Comparison of ENCODE assay signal across 8 cellular contexts in the genomic region with DNA sequence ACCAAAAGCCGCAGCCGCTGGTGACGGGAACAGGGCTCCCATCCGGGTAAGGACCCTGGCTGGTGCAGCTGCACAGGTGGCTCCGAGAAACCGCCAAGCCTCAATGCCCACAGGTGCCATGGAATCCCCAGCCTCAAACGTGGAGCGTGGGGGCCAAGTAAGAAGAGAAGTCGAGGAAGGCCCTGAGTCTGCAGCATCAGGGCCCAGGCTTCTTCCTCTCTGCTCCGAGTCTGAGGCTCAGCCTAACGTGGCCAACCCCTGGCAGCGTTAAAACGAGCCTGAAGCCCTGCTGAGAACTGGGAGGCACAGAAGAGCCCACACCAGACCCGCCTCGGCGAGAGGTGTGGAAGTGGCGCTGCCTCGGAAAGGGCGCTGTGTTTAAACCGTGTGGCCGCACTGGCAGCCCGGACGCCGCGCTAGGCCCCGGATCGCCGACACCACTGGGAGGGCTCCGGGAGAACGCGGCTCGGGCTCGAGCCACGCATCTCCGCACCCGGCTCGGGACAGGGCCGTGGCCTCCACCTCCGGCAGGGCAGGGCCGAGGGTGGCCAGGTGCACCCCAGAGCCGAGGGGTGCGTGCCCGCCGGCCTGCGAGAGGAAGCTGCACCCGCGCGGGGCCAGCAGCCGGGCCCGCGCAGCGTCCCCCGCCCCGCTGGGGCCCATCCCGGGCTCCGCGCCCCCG. TPM values are rescaled to one million over a fixed set of nuclear protein-coding genes. Genes with fewer than 3 reads are reported as not detected.
DNase-seq lines count a peak whose midpoint lies in the region; ATAC-seq and TF ChIP-seq lines count a peak whose summit lies in the region.

No MANE protein-coding gene starts in this region.

- no peak overlapping the region for H2BK120ac ChIP-seq in mesendoderm (ENCODE audit: low read depth, low read length)

- H2BK5ac ChIP-seq in mesendoderm (ENCODE audit: low read length) = no peak overlapping the region

- H3K79me1 ChIP-seq in mesendoderm (ENCODE audit: low read length) = peaks cover 17% of the 10 kb centered on the region

- TF ChIP-seq CTCF in Loucy (conservative IDR thresholded peaks at IDR 0.05; ENCODE audit: low read length) (no peak), cardiac fibroblast (IDR thresholded peaks at IDR 0.05; ENCODE audit: low read depth, low read length) (no peak), uterus (IDR thresholded peaks at IDR 0.05) (no peak)

- peaks cover 10% of the 10 kb centered on the region for H3K4me1 ChIP-seq in Loucy (ENCODE audit: insufficient read depth, low read length, poor library complexity, severe bottlenecking)
- no peaks in the 10 kb centered on the region for H3K4me1 ChIP-seq in mesendoderm (ENCODE audit: control insufficient read depth, low read depth, low read length)
- peaks cover 0 to 9% of the 10 kb centered on the region in 2 donors for H3K4me1 ChIP-seq in uterus

- H3F3A ChIP-seq in Loucy (ENCODE audit: low read depth) = no peaks in the 10 kb centered on the region

- H4K5ac ChIP-seq in mesendoderm (ENCODE audit: low read length) = no peak overlapping the region

- TF ChIP-seq POLR2A in uterus (IDR thresholded peaks at IDR 0.05) = no peak

- H3K4me2 ChIP-seq in Loucy (ENCODE audit: low read depth, low read length, poor library complexity, severe bottlenecking) (peak overlapping the region; percentile 80), mesendoderm (ENCODE audit: low read length) (peak overlapping the region; percentile 92)

- no peak overlapping the region for H2BK15ac ChIP-seq in mesendoderm (replicated peaks; ENCODE audit: low read depth)

- peaks cover 10% of the 10 kb centered on the region for H4K20me1 ChIP-seq in Loucy (ENCODE audit: insufficient read depth, low read length, poor library complexity, severe bottlenecking)

- H2AK5ac ChIP-seq in mesendoderm (ENCODE audit: low read length) = no peak overlapping the region

- peak overlapping the region; percentile 72 for H3K4me3 ChIP-seq in GM08714 (ENCODE audit: low read length)
- peak overlapping the region; percentile 84 for H3K4me3 ChIP-seq in Loucy (ENCODE audit: low read length, poor library complexity, severe bottlenecking)
- peak overlapping the region; percentile 60 to 70 for H3K4me3 ChIP-seq in cardiac fibroblast (replicated peaks in 1 of 2; ENCODE audit: low read depth in 2 of 2, low read length in 2 of 2)
- peak overlapping the region; percentile 77 for H3K4me3 ChIP-seq in mesendoderm (ENCODE audit: low read length)
- peak overlapping the region; percentile 40 to 67 for H3K4me3 ChIP-seq in uterus

- H3K9me2 ChIP-seq in Loucy (replicated peaks; ENCODE audit: low read depth, low read length) = no peaks in the 10 kb centered on the region

- no peak overlapping the region for H4K8ac ChIP-seq in mesendoderm (ENCODE audit: low read depth, low read length)

- H3K9me3 ChIP-seq in Loucy (ENCODE audit: insufficient read depth, low read depth, low read length) (no peaks in the 10 kb centered on the region), uterus (no peaks in the 10 kb centered on the region)

- peak; percentile 15 for ATAC-seq in GM21717 (IDR thresholded peaks at IDR 0.05; ENCODE audit: unreplicated experiment)
- ATAC-seq in HG03139 (IDR thresholded peaks at IDR 0.05; ENCODE audit: unreplicated experiment) = no peak

- H3K27ac ChIP-seq in mesendoderm (ENCODE audit: low read depth, low read length) (no peak overlapping the region), uterus (no peak overlapping the region)

- intact Hi-C loops in uterus (cut with DNase I; ENCODE audit: low total_unique reads) = no loop called here

- peak overlapping the region; percentile 11 for H3K18ac ChIP-seq in mesendoderm (ENCODE audit: low read length)

- no peaks in the 10 kb centered on the region for H3K27me3 ChIP-seq in Loucy (ENCODE audit: insufficient read depth, low read length, poor library complexity, severe bottlenecking)
- no peaks in the 10 kb centered on the region for H3K27me3 ChIP-seq in mesendoderm (ENCODE audit: insufficient read depth, low read length, poor library complexity)
- H3K27me3 ChIP-seq in uterus = no peaks in the 10 kb centered on the region

- H3K4ac ChIP-seq in mesendoderm (ENCODE audit: low read depth, low read length) = peak overlapping the region; percentile 8

- H3K79me2 ChIP-seq in Loucy (ENCODE audit: insufficient read depth, low read length) (peaks cover 28% of the 10 kb centered on the region), mesendoderm (ENCODE audit: control insufficient read depth, insufficient read depth, low read length) (peaks cover 12% of the 10 kb centered on the region)

- WGBS in mesendoderm (ENCODE audit: extremely low coverage, insufficient coverage, low lambda C conversion rate) = no CpG with 5 or more reads among the region's 58 CpGs

- DNase-seq in cardiac fibroblast (ENCODE audit: low read depth in 2 of 2) (peak in 1 of 2 donors; percentile 30), mesendoderm (no peak), uterus (no peak), LoVo (ENCODE audit: low spot score) (no peak)

- H3K56ac ChIP-seq in mesendoderm (ENCODE audit: low read length) = peak overlapping the region; percentile 94

- H3K23ac ChIP-seq in mesendoderm (ENCODE audit: low read length) = no peak overlapping the region

- peak overlapping the region; percentile 76 for H3K9ac ChIP-seq in Loucy (ENCODE audit: low read depth, low read length, poor library complexity, severe bottlenecking)
- peak overlapping the region; percentile 92 for H3K9ac ChIP-seq in mesendoderm (ENCODE audit: low read length)

- H3K36me3 ChIP-seq in Loucy (ENCODE audit: insufficient read depth, low read length) = no peaks in the 10 kb centered on the region
- peaks cover 11% of the 10 kb centered on the region for H3K36me3 ChIP-seq in mesendoderm (ENCODE audit: control insufficient read depth, insufficient read depth, low read length)
- H3K36me3 ChIP-seq in uterus = no peaks in the 10 kb centered on the region

- H2AFZ ChIP-seq in Loucy (ENCODE audit: low read length) = no peak overlapping the region

RNA-seq across cellular contexts. Expression of a gene that starts 0.7 kb away (rescaled TPM):
- 30.2 TPM for polyA plus RNA-seq in mesendoderm (2013, experiment 1 of 2)
- 29.7 TPM for polyA plus RNA-seq in mesendoderm (2013, experiment 2 of 2)
- total RNA-seq in uterus = 10 to 100 TPM; 14.7 to 26.4 (median 16.3) TPM

RNA-seq across cellular contexts. Expression of a gene that starts 10.9 kb away (rescaled TPM):
- polyA plus RNA-seq in mesendoderm (2013, experiment 1 of 2) = 31.5 TPM
- 31.5 TPM for polyA plus RNA-seq in mesendoderm (2013, experiment 2 of 2)
- 10 to 100 TPM; 31.3 to 42.4 (median 38.4) TPM for total RNA-seq in uterus

RNA-seq across cellular contexts. Expression of a gene that starts 15.9 kb away (rescaled TPM):
- 12.8 TPM for polyA plus RNA-seq in mesendoderm (2013, experiment 1 of 2)
- 11.7 TPM for polyA plus RNA-seq in mesendoderm (2013, experiment 2 of 2)
- total RNA-seq in uterus = 10 to 100 TPM; 10.3 to 25.1 (median 21.3) TPM

RNA-seq across cellular contexts. Expression of a gene that starts 29.2 kb away (rescaled TPM):
- polyA plus RNA-seq in mesendoderm (2013, experiment 1 of 2) = 64.8 TPM
- 67.8 TPM for polyA plus RNA-seq in mesendoderm (2013, experiment 2 of 2)
- 100 to 1,000 TPM in 1 of 4 donors, 10 to 100 TPM in 3; 32.6 to 109 (median 74.9) TPM for total RNA-seq in uterus

RNA-seq across cellular contexts. Expression of a gene that starts 37.9 kb away (rescaled TPM):
- 28.7 TPM for polyA plus RNA-seq in mesendoderm (2013, experiment 1 of 2)
- 28.9 TPM for polyA plus RNA-seq in mesendoderm (2013, experiment 2 of 2)
- total RNA-seq in uterus = 10 to 100 TPM in 3 of 4 donors, 1 to 10 TPM in 1; 8.6 to 47.9 (median 30.5) TPM
